In the genomic region with DNA sequence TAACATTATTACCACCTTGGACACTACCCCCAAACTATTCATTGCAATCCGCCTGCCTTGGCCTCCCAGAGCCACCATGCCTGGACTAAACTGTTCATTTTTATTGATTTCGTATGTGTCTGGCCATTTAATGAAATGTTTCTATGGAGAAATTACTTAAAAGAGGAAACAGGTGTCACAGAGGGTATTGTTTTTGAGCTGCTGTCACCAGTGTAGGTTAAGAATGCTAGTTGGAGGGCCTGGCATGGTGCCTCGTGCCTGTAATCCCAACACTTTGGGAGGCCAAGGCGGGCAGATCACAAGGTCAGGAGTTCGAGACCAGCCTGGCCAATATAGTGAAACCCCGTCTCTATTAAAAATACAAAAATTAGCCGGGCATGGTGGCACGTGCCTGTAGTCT, we compare ENCODE assay signal across 7 cellular contexts. TPM values are rescaled to one million over a fixed set of nuclear protein-coding genes. Genes with fewer than 3 reads are reported as not detected.
A peak's percentile ranks its signal among the peaks of the same experiment; 100 is the strongest.
DNase-seq lines count a peak whose midpoint lies in the region; ATAC-seq and TF ChIP-seq lines count a peak whose summit lies in the region.
"Not testable (repeated sequence)": the region's sequence is repeated elsewhere in the genome, so short reads cannot be mapped to it uniquely, and the experiment has no call there.

No MANE protein-coding gene starts in this region.

- not testable (repeated sequence) for H2AFZ ChIP-seq in GM23338

- not testable (repeated sequence) for H3K4me3 ChIP-seq in GM23338, spleen

- H3K4me1 ChIP-seq in GM23338 (ENCODE audit: insufficient read depth) (peaks cover 17% of the 10 kb centered on the region; the same call in 1 of the 2 replicates), spleen (peaks cover 4 to 31% (median 12%) of the 10 kb centered on the region in 6 donors)

- not testable (repeated sequence) for DNase-seq in GM23338 (ENCODE audit: low spot score); RWPE1 (ENCODE audit: low spot score); WTC11 (ENCODE audit: low spot score)
- DNase-seq in NCI-H146 treated with DMSO at 0.1 percent for 48 hours (lab: John Stamatoyannopoulos, UW; ENCODE audit: unreplicated experiment) (peak; percentile 58), dermis microvascular lymphatic vessel endothelial cell (ENCODE audit: low read depth in 2 of 2) (peak; percentile 57 to 64), lung microvascular endothelial cell (ENCODE audit: low read depth in 2 of 2) (peak; percentile 13 to 72), spleen (peak; percentile 35)

- peaks cover 17% of the 10 kb centered on the region; the same call in 1 of the 2 replicates for H3F3A ChIP-seq in GM23338 (replicated peaks; ENCODE audit: low read depth)

- H3K27ac ChIP-seq in GM23338 (ENCODE audit: low read depth), result peak overlapping the region; percentile 76; the same call in 1 of the 2 replicates
- peak overlapping the region; percentile 31 for H3K27ac ChIP-seq in RWPE1
- H3K27ac ChIP-seq in spleen, result not testable (repeated sequence)

- H3K9me2 ChIP-seq in GM23338 (ENCODE audit: insufficient read depth), result not testable (repeated sequence)

- H3K4me2 ChIP-seq in GM23338, result not testable (repeated sequence)

- CTCF ChIA-PET in RWPE1 (lab: Yijun Ruan, JAX), result not testable (repeated sequence)
- CTCF ChIA-PET in WTC11 (lab: Charles Lee), result interaction anchor here (1.7 kb wide), 1 partner anchor 105 kb away, joined by 5 read pairs; no protein-coding TSS in a partner anchor

- not testable (repeated sequence) for H3K27ac Mint-ChIP-seq in GM23338
- peak overlapping the region; percentile 58; the same call in 1 of the 2 replicates for H3K27ac Mint-ChIP-seq in WTC11

- not testable (repeated sequence) for H3K27me3 Mint-ChIP-seq in GM23338 (ENCODE audit: insufficient read depth, low read depth, poor library complexity); WTC11 (ENCODE audit: low read depth)

- H3K79me2 ChIP-seq in GM23338 (replicated peaks; ENCODE audit: insufficient read depth), result peaks cover 100% of the 10 kb centered on the region

- intact Hi-C loops in spleen (cut with DNase I; ENCODE audit: low total_unique reads), result not testable (repeated sequence)

- H3K4me1 Mint-ChIP-seq in GM23338, result peaks cover 14% of the 10 kb centered on the region
- peaks cover 20% of the 10 kb centered on the region for H3K4me1 Mint-ChIP-seq in WTC11

- H3K9me3 Mint-ChIP-seq in GM23338, WTC11: not testable (repeated sequence)

- not testable (repeated sequence) for H3K4me3 Mint-ChIP-seq in GM23338, WTC11

- TF ChIP-seq POLR2A in spleen (IDR thresholded peaks at IDR 0.05), result not testable (repeated sequence)

- POLR2A ChIA-PET in RWPE1 (lab: Yijun Ruan, JAX; ENCODE audit: low non-redundant PET), result not testable (repeated sequence)
- POLR2A ChIA-PET in WTC11 (lab: Charles Lee), result interaction anchor here (0.7 kb wide), 1 partner anchor 17 kb away, joined by 5 read pairs; no protein-coding TSS in a partner anchor

- not testable (repeated sequence) for H3K9me3 ChIP-seq in spleen

- not testable (repeated sequence) for ATAC-seq in GM23338, WTC11

- H3K27me3 ChIP-seq in GM23338 (ENCODE audit: insufficient read depth); spleen (replicated peaks in 1 of 7): not testable (repeated sequence)

- H3K36me3 ChIP-seq in GM23338 (ENCODE audit: insufficient read depth), result peaks cover 19% of the 10 kb centered on the region
- peaks cover 0 to 47% (median 17%) of the 10 kb centered on the region in 6 donors for H3K36me3 ChIP-seq in spleen

- H3K36me3 Mint-ChIP-seq in GM23338 (ENCODE audit: low read depth), result peaks cover 46% of the 10 kb centered on the region
- peaks cover 28% of the 10 kb centered on the region for H3K36me3 Mint-ChIP-seq in WTC11

- peaks cover 77% of the 10 kb centered on the region for H4K20me1 ChIP-seq in GM23338 (replicated peaks; ENCODE audit: insufficient read depth)

- WGBS in spleen, 5 donors, result 71 to 84% (median 73%) methylated on average over 7 to 8 of the region's 8 CpGs

- TF ChIP-seq CTCF in GM23338 (conservative IDR thresholded peaks at IDR 0.05; ENCODE audit: low read depth in 2 of 2); RWPE1 (conservative IDR thresholded peaks at IDR 0.05; ENCODE audit: low read depth); WTC11 (IDR thresholded peaks at IDR 0.05); spleen (IDR thresholded peaks at IDR 0.05 in 8 of 11, conservative IDR thresholded peaks at IDR 0.05 in 3 of 11): not testable (repeated sequence)

RNA-seq across cellular contexts. Expression of gene IPO7, which starts 17.4 kb away (rescaled TPM):
- total RNA-seq in GM23338 (2014; rRNA removed; shearing (Covaris generic)), result 271 and 328 TPM in 2 replicates
- polyA plus RNA-seq in GM23338 (2016; fragmentation: Nextera tagmentation; extraction: Ambion mirVana), result 56.1 TPM in 2 replicates
- total RNA-seq in WTC11 (2021), result 212 to 226 TPM (median 215 TPM) in 3 replicates
- 108 and 112 TPM in 2 replicates for total RNA-seq in dermis microvascular lymphatic vessel endothelial cell
- 84.8 and 90.5 TPM in 2 replicates for total RNA-seq in lung microvascular endothelial cell
- total RNA-seq in spleen, result 100 to 1,000 TPM in 1 of 7 donors, 10 to 100 TPM in 6; 53.9 to 104 (median 67.7) TPM
- 10 to 100 TPM; 12.8 to 20.0 (median 17.9) TPM for polyA plus RNA-seq in spleen

RNA-seq across cellular contexts. Expression of gene ZNF143, which starts 58.9 kb away (rescaled TPM):
- 43.3 and 44.2 TPM in 2 replicates for total RNA-seq in GM23338 (2014; rRNA removed; shearing (Covaris generic))
- polyA plus RNA-seq in GM23338 (2016; fragmentation: Nextera tagmentation; extraction: Ambion mirVana) (30.7 and 33.5 TPM in 2 replicates), spleen (10 to 100 TPM; 12.1 to 19.4 (median 17.1) TPM)
- total RNA-seq in WTC11 (2021) (34.0 to 35.8 TPM (median 34.0 TPM) in 3 replicates), dermis microvascular lymphatic vessel endothelial cell (27.6 and 29.5 TPM in 2 replicates), lung microvascular endothelial cell (18.7 and 33.9 TPM in 2 replicates), spleen (10 to 100 TPM; 24.2 to 42.5 (median 39.1) TPM)
